Comparison of ENCODE assay signal across 8 cellular contexts in genomic region chr22:42937164-42937854, GRCh38.
DNase-seq lines count a peak whose midpoint lies in the region; ATAC-seq and TF ChIP-seq lines count a peak whose summit lies in the region.

No MANE protein-coding gene starts in this region.

- DNase-seq in Calu3 (peak; percentile 79), medulla oblongata (ENCODE audit: extremely low spot score) (no peak)

- peak overlapping the region; percentile 65 for H3K4me3 Mint-ChIP-seq in Calu3 (ENCODE audit: low read depth, unreplicated experiment)

- no peak overlapping the region for H3K4me2 ChIP-seq in parathyroid adenoma (ENCODE audit: low read length)

- intact Hi-C loops in Calu3 (cut with micrococcal nuclease; ENCODE audit: unreplicated experiment), result no loop called here

- ATAC-seq in HG03159 (IDR thresholded peaks at IDR 0.05; ENCODE audit: unreplicated experiment), result peak; percentile 48
- peak; percentile 83 for ATAC-seq in esophagus mucosa
- ATAC-seq in GM19455 (IDR thresholded peaks at IDR 0.05; ENCODE audit: unreplicated experiment), result no peak
- ATAC-seq in HG03139 (IDR thresholded peaks at IDR 0.05; ENCODE audit: unreplicated experiment), result no peak

- no peaks in the 10 kb centered on the region for H3K9me3 ChIP-seq in parathyroid adenoma (ENCODE audit: control insufficient read depth, low read length)

- peaks cover 14% of the 10 kb centered on the region for H3K79me2 ChIP-seq in parathyroid adenoma

- CTCF ChIA-PET in Calu3 (lab: Charles Lee), result interaction anchor here (1.1 kb wide), 1 partner anchor 9 kb away, joined by 3 read pairs; no protein-coding TSS in a partner anchor

- no peak overlapping the region for H3K9ac ChIP-seq in parathyroid adenoma

- peaks cover 97% of the 10 kb centered on the region for H3K36me3 Mint-ChIP-seq in Calu3 (ENCODE audit: insufficient read depth, unreplicated experiment)

- TF ChIP-seq CTCF in Calu3 (IDR thresholded peaks at IDR 0.05; ENCODE audit: unreplicated experiment) (no peak), VCaP (conservative IDR thresholded peaks at IDR 0.05) (no peak), parathyroid adenoma (IDR thresholded peaks at IDR 0.05) (no peak)

- peaks cover 92% of the 10 kb centered on the region for H3K4me1 Mint-ChIP-seq in Calu3 (ENCODE audit: low read depth, unreplicated experiment)

- peaks cover 7% of the 10 kb centered on the region for H3K4me1 ChIP-seq in parathyroid adenoma

- TSS peak; percentile 56 for BruUV-seq in Calu3 (replicated peaks; lab: Mats Ljungman, UMichigan)

- H3K27ac ChIP-seq in VCaP, result peak overlapping the region; percentile 64; the same call in 1 of the 2 replicates
- peak overlapping the region; percentile 15 for H3K27ac ChIP-seq in parathyroid adenoma

- H3K36me3 ChIP-seq in parathyroid adenoma (ENCODE audit: control insufficient read depth, insufficient read depth, low read length), result no peaks in the 10 kb centered on the region

- no peaks in the 10 kb centered on the region for H3K9me3 Mint-ChIP-seq in Calu3 (ENCODE audit: low read depth, unreplicated experiment)

- H3K27me3 ChIP-seq in parathyroid adenoma (ENCODE audit: control insufficient read depth, insufficient read depth, low read length), result no peaks in the 10 kb centered on the region

- no peaks in the 10 kb centered on the region for H3K27me3 Mint-ChIP-seq in Calu3 (ENCODE audit: unreplicated experiment)

- H3K4me3 ChIP-seq in parathyroid adenoma (ENCODE audit: low read depth, low read length), result no peak overlapping the region

- no peak overlapping the region for H2AFZ ChIP-seq in parathyroid adenoma

- peak overlapping the region; percentile 99 for H3K27ac Mint-ChIP-seq in Calu3 (ENCODE audit: unreplicated experiment)

Comparison
In these comparisons a context has a peak if more than half of its experiments do, and no peak if none do; other contexts are left out.
1. ATAC-seq: peak in HG03159 (single experiment) and esophagus mucosa (single experiment); none in GM19455 (single experiment) and HG03139 (single experiment).